ENCODE assay signal across 1 cellular context in the genomic region with DNA sequence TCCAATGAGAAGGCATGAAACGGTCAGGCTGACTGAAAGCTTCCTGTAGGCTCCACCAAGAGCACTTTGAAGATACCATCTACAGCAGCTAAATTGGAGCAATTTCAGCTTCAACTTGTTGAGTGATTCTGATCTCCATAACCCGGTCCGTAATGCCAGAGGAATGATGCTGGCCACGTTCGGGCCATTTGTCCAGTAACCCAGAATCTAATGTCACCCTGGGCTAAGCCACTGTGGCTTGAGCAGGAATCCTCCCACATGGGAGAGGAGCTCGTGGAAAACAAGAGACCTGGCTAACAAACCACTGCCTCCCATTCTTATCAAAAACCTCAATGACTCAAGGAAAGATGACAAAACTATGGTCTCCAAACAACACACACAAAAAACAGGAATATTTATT.
TF ChIP-seq lines count a peak whose summit lies in the region.

No MANE protein-coding gene starts in this region.

TF ChIP-seq in A549, 52 proteins besides CTCF, POLR2A, EP300 and RAD21 (continued from another document):
- no peak for TF ChIP-seq RCOR1 (IDR thresholded peaks at IDR 0.05; ENCODE audit: low read depth, low read length)
